13 cellular contexts compared by ENCODE assay signal in the genomic region with DNA sequence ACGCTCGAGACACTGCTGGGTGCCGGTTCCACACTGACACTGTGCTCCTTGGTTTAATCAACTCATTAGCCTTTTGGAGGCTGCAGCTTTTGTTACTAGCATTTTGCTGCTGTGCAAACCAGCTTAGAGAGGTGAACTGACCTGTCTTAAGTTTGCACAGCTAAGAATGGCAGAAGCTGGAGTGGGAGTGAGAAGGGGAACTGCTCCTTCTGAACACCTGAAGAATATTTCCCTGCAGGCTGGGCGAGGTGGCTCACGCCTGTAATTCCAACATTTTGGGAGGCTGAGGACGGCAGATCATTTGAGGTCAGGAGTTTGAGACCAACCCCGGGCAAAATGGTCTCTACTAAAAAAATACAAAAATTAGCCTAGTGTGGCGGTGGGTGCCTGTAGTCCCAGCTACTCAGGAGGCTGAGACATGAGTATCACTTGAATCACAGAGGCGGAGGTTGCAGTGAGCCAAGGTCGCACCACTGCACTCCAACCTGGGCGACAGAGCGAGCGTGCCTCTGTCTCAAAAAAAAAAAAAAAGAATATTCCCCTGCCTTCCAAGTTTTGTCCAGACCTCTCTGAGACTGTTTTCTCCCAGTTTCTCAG. TPM values are rescaled to one million over a fixed set of nuclear protein-coding genes. Genes with fewer than 3 reads are reported as not detected.
DNase-seq lines count a peak whose midpoint lies in the region; ATAC-seq, FAIRE-seq and TF ChIP-seq lines count a peak whose summit lies in the region.
"Had no signal": no experiment of that assay in that cellular context is flagged by ENCODE, and none has a peak within 500 bp of the region (broad histone marks: within the 10 kb centered on the region; RNA-seq: fewer than 3 reads in every experiment).

No MANE protein-coding gene starts in this region.

- no TSS peak for BruUV-seq in K562 (replicated peaks; lab: Mats Ljungman, UMichigan)

- no peak for TF ChIP-seq EP300 in K562 (IDR thresholded peaks at IDR 0.05; ENCODE audit: low read length)

- POLR2A ChIA-PET in K562 (lab: Yijun Ruan, JAX): interaction anchor here (0.6 to 2.4 kb wide), 11 partner anchors 7 to 389 kb away, joined by 3 to 17 read pairs (median 4); no protein-coding TSS in a partner anchor

- H3K9me3 ChIP-seq in right cardiac atrium (ENCODE audit: control insufficient read depth, low read length) (no peaks in the 10 kb centered on the region), K562 (replicated peaks; ENCODE audit: control insufficient read depth, insufficient read depth, low read depth, low read length) (no peaks in the 10 kb centered on the region; the same call in 1 of the 2 replicates), vagina (no peaks in the 10 kb centered on the region), WERI-Rb-1 (ENCODE audit: severe bottlenecking) (no peaks in the 10 kb centered on the region)

- H3K4me3 Mint-ChIP-seq in nephron progenitor cell: no peak overlapping the region

- CTCF ChIA-PET in K562 (lab: Yijun Ruan, JAX; ENCODE audit: low intra/inter-chr PET ratio): no interaction called here

- peak overlapping the region; percentile 62 for H3K27ac Mint-ChIP-seq in nephron progenitor cell

- H3K4me1 ChIP-seq in right cardiac atrium (ENCODE audit: control insufficient read depth, insufficient read depth, low read length): peaks cover 12% of the 10 kb centered on the region
- peaks cover 42 to 69% of the 10 kb centered on the region in 2 experiments for H3K4me1 ChIP-seq in K562 (replicated peaks in 1 of 2; ENCODE audit: control insufficient read depth in 2 of 2, insufficient read depth in 2 of 2, low read length in 2 of 2)
- peaks cover 35% of the 10 kb centered on the region for H3K4me1 ChIP-seq in vagina

- intact Hi-C loops in right cardiac atrium (cut with DNase I) (loop anchor here in 3 of 4 donors (5.0 to 10.0 kb wide), 3 partner anchors 79 to 109 kb away; no protein-coding TSS in a partner anchor), Right ventricle myocardium inferior (cut with DNase I) (no loop called here), K562 (cut with micrococcal nuclease) (no loop called here), vagina (cut with DNase I) (no loop called here)

- no peaks in the 10 kb centered on the region for H3K36me3 Mint-ChIP-seq in nephron progenitor cell (ENCODE audit: low read depth)

- H3K9me3 Mint-ChIP-seq in nephron progenitor cell: peaks cover 16% of the 10 kb centered on the region

- ATAC-seq in right cardiac atrium (no peak), Right ventricle myocardium inferior (no peak), K562 (0 out of 3 replicates have a peak, but pooled peaks have one; percentile 0), HG03175 (IDR thresholded peaks at IDR 0.05; ENCODE audit: unreplicated experiment) (no peak)
- ATAC-seq: HCT116, heart right ventricle had no signal

- peaks cover 18% of the 10 kb centered on the region for H3K36me3 ChIP-seq in K562 (ENCODE audit: control insufficient read depth, insufficient read depth, low read length)
- peaks cover 0 to 15% of the 10 kb centered on the region in 2 donors for H3K36me3 ChIP-seq in vagina
- H3K36me3 ChIP-seq in WERI-Rb-1: no peaks in the 10 kb centered on the region

- H3K27me3 ChIP-seq in right cardiac atrium (ENCODE audit: control insufficient read depth, insufficient read depth) (no peaks in the 10 kb centered on the region), K562 (ENCODE audit: control insufficient read depth in 2 of 2, insufficient read depth in 2 of 2, low read length in 2 of 2) (no peaks in the 10 kb centered on the region), vagina (no peaks in the 10 kb centered on the region), WERI-Rb-1 (ENCODE audit: insufficient read depth, low read depth, severe bottlenecking) (no peaks in the 10 kb centered on the region)

- DNase-seq in right cardiac atrium (no peak), Right ventricle myocardium inferior (ENCODE audit: missing footprints) (no peak), K562 (ENCODE audit: extremely low read depth in 1 of 4, low spot score in 3 of 4) (no peak), nephron progenitor cell (no peak), vagina (ENCODE audit: extremely low spot score in 2 of 2) (no peak), WERI-Rb-1 (no peak)
- no peak for DNase-seq in activated CD4-positive, CD25-positive, alpha-beta regulatory T cell treated with anti-CD3 and anti-CD28 coated beads, Interleukin-2, amount 50 U/mL, for 72 hours
- DNase-seq: amniotic stem cell, heart right ventricle, NCI-H1417, NCI-H526 had no signal

- TF ChIP-seq CTCF in K562 (IDR thresholded peaks at IDR 0.05 in 2 of 3, conservative IDR thresholded peaks at IDR 0.05 in 1 of 3; ENCODE audit: insufficient read depth in 2 of 3, low read depth in 1 of 3, low read length in 3 of 3): no peak
- TF ChIP-seq CTCF in nephron progenitor cell (IDR thresholded peaks at IDR 0.05): no peak
- TF ChIP-seq CTCF in vagina (IDR thresholded peaks at IDR 0.05): no peak
- TF ChIP-seq CTCF in WERI-Rb-1 (IDR thresholded peaks at IDR 0.05; ENCODE audit: low read depth, low read length): no peak

- H3K4me3 ChIP-seq in right cardiac atrium (ENCODE audit: low read length) (no peak overlapping the region), K562 (no peak overlapping the region), vagina (peak overlapping the region in 1 of 2 donors; percentile 88), WERI-Rb-1 (ENCODE audit: low read depth, low read length) (no peak overlapping the region)

- peaks cover 16% of the 10 kb centered on the region; the same call in 1 of the 2 replicates for H4K20me1 ChIP-seq in K562 (replicated peaks; ENCODE audit: control insufficient read depth, insufficient read depth, low read length)

- H3K27ac ChIP-seq in right cardiac atrium (ENCODE audit: low read length) (peak overlapping the region; percentile 18), K562 (ENCODE audit: extremely low read depth, low read depth, low read length) (peak overlapping the region; percentile 4; the same call in 1 of the 3 replicates), vagina (peak overlapping the region; percentile 100), WERI-Rb-1 (no peak overlapping the region)

- H3K27me3 Mint-ChIP-seq in nephron progenitor cell (ENCODE audit: low read depth, poor library complexity): peaks cover 12% of the 10 kb centered on the region

- 0 out of 2 replicates have a peak overlapping the region, but pooled peaks have one; percentile 1 for H2AFZ ChIP-seq in K562 (ENCODE audit: low read depth, low read length)

- H3K4me2 ChIP-seq in K562 (ENCODE audit: insufficient read depth, low read length): peak overlapping the region; percentile 96; the same call in 1 of the 2 replicates

- H3K79me2 ChIP-seq in K562 (ENCODE audit: control insufficient read depth, insufficient read depth, low read length): peaks cover 41% of the 10 kb centered on the region

- in situ Hi-C loops in K562 (cut with MboI): no loop called here

- no peak for TF ChIP-seq POLR2A in K562 (conservative IDR thresholded peaks at IDR 0.05)
- no peak for TF ChIP-seq POLR2A in vagina (IDR thresholded peaks at IDR 0.05)

- H3K9me1 ChIP-seq in K562 (ENCODE audit: control insufficient read depth, insufficient read depth, low read length): peaks cover 12% of the 10 kb centered on the region

- no peak for FAIRE-seq in K562 (lab: Jason Lieb, UNC)

- WGBS in right cardiac atrium: 82% methylated on average over 13 of the region's 13 CpGs
- WGBS in K562 (ENCODE audit: insufficient coverage, low coverage, missing lambda C conversion rate): 55% methylated on average over 11 of the region's 13 CpGs

- peak overlapping the region in 1 of 2 experiments; percentile 30; a peak in 1 of 4 replicates for H3K9ac ChIP-seq in K562 (ENCODE audit: insufficient read depth in 1 of 2, low read depth in 2 of 2, low read length in 2 of 2)

- TF ChIP-seq RAD21 in K562 (CRISPR knock-in tag; conservative IDR thresholded peaks at IDR 0.05 in 1 of 2, IDR thresholded peaks at IDR 0.05 in 1 of 2): no peak

- H3K4me1 Mint-ChIP-seq in nephron progenitor cell: peaks cover 55% of the 10 kb centered on the region

RNA-seq across cellular contexts. Expression of a gene that starts 5.0 kb away (rescaled TPM):
- total RNA-seq in right cardiac atrium: 10 to 100 TPM; 46.2 to 92.4 (median 64.3) TPM
- polyA plus RNA-seq in right cardiac atrium: 16.4 TPM
- 62.4 TPM for total RNA-seq in Right ventricle myocardium inferior
- total RNA-seq in K562 (2011; cell fraction: chromatin; rRNA removed; ENCODE audit: low replicate concordance): 3.3 and 9.2 TPM in 2 replicates
- total RNA-seq in K562 (2011; cell fraction: nucleolus; rRNA removed): 18.3 and 19.3 TPM in 2 replicates
- 8.7 and 9.0 TPM in 2 replicates for total RNA-seq in K562 (2011; cell fraction: nucleoplasm; rRNA removed)
- 41.7 and 51.5 TPM in 2 replicates for total RNA-seq in K562 (2014; rRNA removed)
- total RNA-seq in K562 (2014; rRNA removed; fragmentation: Illumina TruSeq; extraction: Trizol): 8.1 and 8.3 TPM in 2 replicates
- total RNA-seq in K562 (2015; rRNA removed; fragmentation: Illumina TruSeq; extraction: Trizol): 5.7 and 6.6 TPM in 2 replicates
- total RNA-seq in K562 (2021): 68.2 and 72.6 TPM in 2 replicates
- 7.8 and 10.8 TPM in 2 replicates for polyA plus RNA-seq in K562 (2011; rRNA removed)
- polyA plus RNA-seq in K562 (2011; cell fraction: cytosol; rRNA removed): 12.1 and 32.2 TPM in 2 replicates
- polyA plus RNA-seq in K562 (2011; cell fraction: nucleus; rRNA removed): 15.5 and 18.1 TPM in 2 replicates
- polyA plus RNA-seq in K562 (2012): 16.9 and 44.3 TPM in 2 replicates
- polyA plus RNA-seq in K562 (2014; fragmentation: Illumina TruSeq; extraction: Trizol): 4.6 and 6.8 TPM in 2 replicates
- 1 to 10 TPM; 1.2 to 1.5 TPM for polyA plus RNA-seq in K562 (2014; fragmentation: Nextera tagmentation; extraction: Ambion mirVana)
- polyA plus RNA-seq in K562 (2014; rRNA removed): 47.7 and 57.9 TPM in 2 replicates
- polyA minus RNA-seq in K562 (2011; rRNA and poly(A)+ RNA removed): 1.3 and 1.5 TPM in 2 replicates
- polyA minus RNA-seq in K562 (2011; cell fraction: cytosol; rRNA and poly(A)+ RNA removed): 10.1 and 19.9 TPM in 2 replicates
- 9.3 and 11.7 TPM in 2 replicates for polyA minus RNA-seq in K562 (2011; cell fraction: nucleus; rRNA and poly(A)+ RNA removed)
- 264 TPM for total RNA-seq in vagina

RNA-seq across cellular contexts. Expression of a gene that starts 42.1 kb away (rescaled TPM):
- total RNA-seq in right cardiac atrium (10 to 100 TPM; 19.3 to 25.2 (median 21.6) TPM), Right ventricle myocardium inferior (31.2 TPM), K562 (2014; rRNA removed) (32.8 and 43.9 TPM in 2 replicates), K562 (2014; rRNA removed; fragmentation: Illumina TruSeq; extraction: Trizol) (11.4 and 17.1 TPM in 2 replicates), K562 (2015; rRNA removed; fragmentation: Illumina TruSeq; extraction: Trizol) (24.7 and 24.9 TPM in 2 replicates), K562 (2021) (28.0 and 28.5 TPM in 2 replicates), vagina (25.5 TPM)
- polyA plus RNA-seq in right cardiac atrium (26.8 TPM), K562 (2011; rRNA removed) (23.6 and 53.8 TPM in 2 replicates), K562 (2014; fragmentation: Illumina TruSeq; extraction: Trizol) (38.5 and 40.3 TPM in 2 replicates), K562 (2014; fragmentation: Nextera tagmentation; extraction: Ambion mirVana) (1 to 10 TPM; 2.9 to 3.9 TPM), K562 (2014; rRNA removed) (24.2 and 29.4 TPM in 2 replicates)
- 13.1 and 31.5 TPM in 2 replicates for total RNA-seq in K562 (2011; cell fraction: chromatin; rRNA removed; ENCODE audit: low replicate concordance)
- total RNA-seq in K562 (2011; cell fraction: nucleolus; rRNA removed): 28.4 and 33.9 TPM in 2 replicates
- total RNA-seq in K562 (2011; cell fraction: nucleoplasm; rRNA removed): 33.6 and 54.6 TPM in 2 replicates
- polyA plus RNA-seq in K562 (2011; cell fraction: cytosol; rRNA removed): 65.7 and 87.4 TPM in 2 replicates
- 22.6 and 23.4 TPM in 2 replicates for polyA plus RNA-seq in K562 (2011; cell fraction: nucleus; rRNA removed)
- 24.6 and 36.8 TPM in 2 replicates for polyA plus RNA-seq in K562 (2012)
- 33.6 and 49.2 TPM in 2 replicates for polyA minus RNA-seq in K562 (2011; rRNA and poly(A)+ RNA removed)
- 34.3 and 45.2 TPM in 2 replicates for polyA minus RNA-seq in K562 (2011; cell fraction: cytosol; rRNA and poly(A)+ RNA removed)
- 4.0 and 5.9 TPM in 2 replicates for polyA minus RNA-seq in K562 (2011; cell fraction: nucleus; rRNA and poly(A)+ RNA removed)

Comparison
In these comparisons a context has a peak if more than half of its experiments do, and no peak if none do; other contexts are left out.
1. intact Hi-C loops: an anchor here in right cardiac atrium (5.0 to 10.0 kb wide); none called in Right ventricle myocardium inferior, K562 and vagina.